ENCODE assay signal across 1 cellular context in genomic region chr9:133406480-133407307, GRCh38.
TF ChIP-seq lines count a peak whose summit lies in the region.

No MANE protein-coding gene starts in this region.

TF ChIP-seq in SK-N-SH, 30 proteins besides CTCF, POLR2A, EP300 and RAD21 (continued from another document):
- peak; percentile 41; the same call in 1 of the 2 replicates for TF ChIP-seq MAX (IDR thresholded peaks at IDR 0.05; ENCODE audit: low read depth)
- TF ChIP-seq POLR2AphosphoS5 (IDR thresholded peaks at IDR 0.05; ENCODE audit: low read depth, low read length), result no peak
- no peak for TF ChIP-seq FOXJ3 (CRISPR knock-in tag; IDR thresholded peaks at IDR 0.05)
- TF ChIP-seq RXRA (IDR thresholded peaks at IDR 0.05; ENCODE audit: borderline replicate concordance, low read depth), result no peak
- TF ChIP-seq MXI1 (IDR thresholded peaks at IDR 0.05; ENCODE audit: low read depth, low read length), result peak; percentile 53; the same call in 1 of the 2 replicates
- no peak for TF ChIP-seq PBX3 (IDR thresholded peaks at IDR 0.05)
- TF ChIP-seq YY1 (IDR thresholded peaks at IDR 0.05; ENCODE audit: low read depth), result no peak
- TF ChIP-seq USF1 (IDR thresholded peaks at IDR 0.05; ENCODE audit: borderline replicate concordance, low read depth), result no peak
